Comparison of ENCODE assay signal across 14 cellular contexts in the genomic region with DNA sequence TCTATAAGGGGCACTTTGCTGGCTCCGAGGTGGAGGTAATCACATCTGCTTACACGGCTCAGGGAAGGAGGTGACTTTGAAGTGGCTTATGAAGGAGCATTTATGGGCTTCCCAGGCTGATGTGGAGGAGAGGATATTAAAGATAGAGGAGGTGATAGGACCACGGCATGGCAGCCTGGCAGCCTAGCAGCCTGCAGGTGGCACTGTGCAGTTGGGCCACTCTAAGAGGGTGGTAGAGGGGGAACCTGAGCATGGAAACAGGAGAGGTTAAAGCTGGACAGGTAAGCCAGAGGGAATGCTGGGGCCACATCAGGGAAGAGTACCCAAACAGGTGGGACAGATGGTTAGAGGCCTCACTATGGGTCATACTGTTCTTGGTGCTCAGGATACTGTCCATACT.
A peak's percentile ranks its signal among the peaks of the same experiment; 100 is the strongest.
DNase-seq lines count a peak whose midpoint lies in the region; ATAC-seq and TF ChIP-seq lines count a peak whose summit lies in the region.
"Had no signal": no experiment of that assay in that cellular context is flagged by ENCODE, and none has a peak within 500 bp of the region (broad histone marks: within the 10 kb centered on the region; RNA-seq: fewer than 3 reads in every experiment).

No MANE protein-coding gene starts in this region.

- H2BK120ac ChIP-seq in H9 (ENCODE audit: low read depth, low read length, poor library complexity, severe bottlenecking): no peak overlapping the region

- H3K23me2 ChIP-seq in H9 (ENCODE audit: insufficient read length, low read depth, low read length, poor library complexity, severe bottlenecking): no peaks in the 10 kb centered on the region

- no peak overlapping the region for H3K4ac ChIP-seq in H9 (ENCODE audit: low read depth, low read length)

- no peak overlapping the region for H2BK5ac ChIP-seq in H9 (ENCODE audit: insufficient read length, low read length)

- no peaks in the 10 kb centered on the region for H3K79me1 ChIP-seq in H9 (ENCODE audit: insufficient read depth, low read depth, low read length, poor library complexity, severe bottlenecking)

- no peak overlapping the region for H3K14ac ChIP-seq in H9 (ENCODE audit: insufficient read depth, low read length)

- H2AK5ac ChIP-seq in H9 (ENCODE audit: insufficient read length, low read length): no peak overlapping the region

- no peak overlapping the region for H2AFZ ChIP-seq in H9 (ENCODE audit: low read length)

- no peak overlapping the region for H3K56ac ChIP-seq in H9 (ENCODE audit: insufficient read length, low read depth, low read length)

- H2BK20ac ChIP-seq in H9 (ENCODE audit: low read depth, low read length, poor library complexity, severe bottlenecking): no peak overlapping the region

- ATAC-seq in stimulated activated memory B cell treated with anti-CD40 and anti-IgM and Interleukin-4, amounts not matched to agents 10 μg/mL and 1 μg/mL and 100 μg/mL, for 72 hours: no peak

- H4K5ac ChIP-seq in H9 (ENCODE audit: insufficient read length, low read depth, low read length): no peak overlapping the region

- H3K4me1 Mint-ChIP-seq in H9: peaks cover under 1% of the 10 kb centered on the region in 2 experiments; a peak in 3 of 4 replicates
- no peaks in the 10 kb centered on the region for H3K4me1 Mint-ChIP-seq in stimulated activated memory B cell treated with anti-CD40 and anti-IgM and Interleukin-4, amounts not matched to agents 10 μg/mL and 1 μg/mL and 100 μg/mL, for 72 hours

- H3K23ac ChIP-seq in H9 (ENCODE audit: insufficient read length, low read depth, low read length): no peak overlapping the region

- no peak overlapping the region; a peak in 1 of 7 replicates for H3K27ac Mint-ChIP-seq in H9
- H3K27ac Mint-ChIP-seq in stimulated activated memory B cell treated with anti-CD40 and anti-IgM and Interleukin-4, amounts not matched to agents 10 μg/mL and 1 μg/mL and 100 μg/mL, for 72 hours: no peak overlapping the region

- H3K36me3 Mint-ChIP-seq in H9 (ENCODE audit: insufficient read depth in 1 of 3, low read depth in 3 of 3): no peaks in the 10 kb centered on the region
- no peaks in the 10 kb centered on the region for H3K36me3 Mint-ChIP-seq in stimulated activated memory B cell treated with anti-CD40 and anti-IgM and Interleukin-4, amounts not matched to agents 10 μg/mL and 1 μg/mL and 100 μg/mL, for 72 hours

- no peak overlapping the region for H2BK12ac ChIP-seq in H9 (ENCODE audit: insufficient read length, low read depth, low read length)

- TF ChIP-seq POLR2A in prostate gland (IDR thresholded peaks at IDR 0.05): no peak

- H4K91ac ChIP-seq in H9 (ENCODE audit: insufficient read length, low read depth, low read length): no peak overlapping the region

- no peak overlapping the region for H3K27ac ChIP-seq in H9 (ENCODE audit: insufficient read length, low read depth, low read length)
- no peak overlapping the region for H3K27ac ChIP-seq in prostate gland
- H3K27ac ChIP-seq: BLaER1 treated with 17β-estradiol and CSF1 and Interleukin-3, amounts not matched to agents 10 nM and 100 nM; breast epithelium; epithelial cell of prostate; vagina had no signal

- no peak overlapping the region for H4K8ac ChIP-seq in H9 (replicated peaks; ENCODE audit: insufficient read length, low read depth, low read length)

- no peaks in the 10 kb centered on the region for H3K9me3 Mint-ChIP-seq in H9
- H3K9me3 Mint-ChIP-seq in stimulated activated memory B cell treated with anti-CD40 and anti-IgM and Interleukin-4, amounts not matched to agents 10 μg/mL and 1 μg/mL and 100 μg/mL, for 72 hours: no peaks in the 10 kb centered on the region

- no peaks in the 10 kb centered on the region for H4K20me1 ChIP-seq in H9 (ENCODE audit: control insufficient read depth, insufficient read depth, insufficient read length)
- H4K20me1 ChIP-seq: BLaER1 treated with 17β-estradiol and CSF1 and Interleukin-3, amounts not matched to agents 10 nM and 100 nM had no signal

- no peak overlapping the region for H3K18ac ChIP-seq in H9 (ENCODE audit: insufficient read length, low read depth, low read length)

- H3K27me3 Mint-ChIP-seq in H9 (ENCODE audit: low read depth): no peaks in the 10 kb centered on the region
- peaks cover 12% of the 10 kb centered on the region for H3K27me3 Mint-ChIP-seq in stimulated activated memory B cell treated with anti-CD40 and anti-IgM and Interleukin-4, amounts not matched to agents 10 μg/mL and 1 μg/mL and 100 μg/mL, for 72 hours

- no CpG with 5 or more reads among the region's 3 CpGs for WGBS in H9 (ENCODE audit: extremely low coverage, insufficient read length, low lambda C conversion rate)
- 48% methylated on average over 3 of the region's 3 CpGs for WGBS in prostate gland

- in situ Hi-C loops in Caki2 (cut with HindIII; ENCODE audit: low pct_unique_long_range_greater_than_20kb, low sequenced_read_pairs): no loop called here

- no peak overlapping the region for H3K9ac ChIP-seq in H9 (ENCODE audit: extremely low read depth, insufficient read length, low read length)
- H3K9ac ChIP-seq: BLaER1 treated with 17β-estradiol and CSF1 and Interleukin-3, amounts not matched to agents 10 nM and 100 nM had no signal

- H3K9me3 ChIP-seq in H9 (ENCODE audit: control insufficient read depth, low read depth, low read length) (no peaks in the 10 kb centered on the region), prostate gland (no peaks in the 10 kb centered on the region)
- H3K9me3 ChIP-seq: BLaER1 treated with 17β-estradiol and CSF1 and Interleukin-3, amounts not matched to agents 10 nM and 100 nM; breast epithelium; vagina had no signal

- no peaks in the 10 kb centered on the region for H3K4me1 ChIP-seq in H9 (ENCODE audit: insufficient read depth, low read length)
- no peaks in the 10 kb centered on the region for H3K4me1 ChIP-seq in prostate gland (replicated peaks)
- H3K4me1 ChIP-seq: breast epithelium, vagina had no signal

- no peak overlapping the region for H3T11ph ChIP-seq in H9 (ENCODE audit: low read length)

- H3K79me2 ChIP-seq in H9 (ENCODE audit: insufficient read depth, low read length): no peaks in the 10 kb centered on the region

- H3K4me2 ChIP-seq in H9 (ENCODE audit: insufficient read depth, insufficient read length, low read length): no peak overlapping the region
- H3K4me2 ChIP-seq: BLaER1 treated with 17β-estradiol and CSF1 and Interleukin-3, amounts not matched to agents 10 nM and 100 nM had no signal

- no peak overlapping the region for H3K4me3 Mint-ChIP-seq in H9
- no peak overlapping the region for H3K4me3 Mint-ChIP-seq in stimulated activated memory B cell treated with anti-CD40 and anti-IgM and Interleukin-4, amounts not matched to agents 10 μg/mL and 1 μg/mL and 100 μg/mL, for 72 hours

- intact Hi-C loops in prostate gland (cut with DNase I): no loop called here

- H2BK15ac ChIP-seq in H9 (ENCODE audit: low read depth, low read length): no peak overlapping the region

- DNase-seq in Caki2 (ENCODE audit: low read depth): peak; percentile 12
- DNase-seq in H9: peak; percentile 50
- peak; percentile 55 for DNase-seq in RPMI8226
- DNase-seq in kidney tubule cell (ENCODE audit: low spot score): peak; percentile 30
- DNase-seq in NCI-H524 treated with DMSO at 0.1 percent for 48 hours (lab: John Stamatoyannopoulos, UW): no peak
- DNase-seq in stimulated activated CD4-positive, alpha-beta T cell treated with anti-CD3 and anti-CD28 coated beads, Interleukin-2, amount 100 ng/mL, for 48 hours: no peak
- DNase-seq in prostate gland (ENCODE audit: low spot score): no peak
- DNase-seq: activated CD4-positive, alpha-beta T cell treated with anti-CD3 and anti-CD28 coated beads for 1 hour; activated T-cell treated with anti-CD3 and anti-CD28 coated beads, Interleukin-2, amount 50 U/mL, for 48 hours had no signal

- H3K4me3 ChIP-seq in prostate gland: no peak overlapping the region
- H3K4me3 ChIP-seq: BLaER1 treated with 17β-estradiol and CSF1 and Interleukin-3, amounts not matched to agents 10 nM and 100 nM; breast epithelium; vagina had no signal

- peak; percentile 68 for TF ChIP-seq CTCF in H9 (conservative IDR thresholded peaks at IDR 0.05)
- peak in 1 of 4 experiments; percentile 17 for TF ChIP-seq CTCF in prostate gland (IDR thresholded peaks at IDR 0.05)

- H3K27me3 ChIP-seq in H9 (ENCODE audit: insufficient read depth, low read length): no peaks in the 10 kb centered on the region
- H3K27me3 ChIP-seq in prostate gland (replicated peaks; ENCODE audit: insufficient read depth): no peaks in the 10 kb centered on the region
- H3K27me3 ChIP-seq: BLaER1 treated with 17β-estradiol and CSF1 and Interleukin-3, amounts not matched to agents 10 nM and 100 nM; breast epithelium; vagina had no signal

- no peaks in the 10 kb centered on the region for H3K36me3 ChIP-seq in prostate gland
- H3K36me3 ChIP-seq: BLaER1 treated with 17β-estradiol and CSF1 and Interleukin-3, amounts not matched to agents 10 nM and 100 nM; breast epithelium; vagina had no signal

Comparison
In these comparisons a context has a peak if more than half of its experiments do, and no peak if none do; other contexts are left out.
1. DNase-seq: peak in Caki2 (single experiment), H9 (single experiment), RPMI8226 (single experiment) and kidney tubule cell (single experiment); none in NCI-H524 treated with DMSO at 0.1 percent for 48 hours (single experiment), stimulated activated CD4-positive, alpha-beta T cell treated with anti-CD3 and anti-CD28 coated beads, Interleukin-2, amount 100 ng/mL, for 48 hours (0 of 2) and prostate gland (single experiment).